ENCODE assay signal across 27 cellular contexts in genomic region chr20:2937902-2938301, GRCh38.
"Had no signal": no experiment of that assay in that cellular context is flagged by ENCODE, and none has a peak within 500 bp of the region (broad histone marks: within the 10 kb centered on the region; RNA-seq: fewer than 3 reads in every experiment).

No MANE protein-coding gene starts in this region.

- ATAC-seq: naive thymus-derived CD4-positive, alpha-beta T cell; psoas muscle; right cardiac atrium; sciatic nerve; stimulated activated memory B cell treated with anti-CD40 and anti-IgM and Interleukin-4, amounts not matched to agents 10 μg/mL and 1 μg/mL and 100 μg/mL, for 72 hours; stimulated activated naive CD8-positive, alpha-beta T cell treated with anti-CD3 and anti-CD28 coated beads, Interleukin-15, amount 100 ng/mL, for 72 hours; stimulated activated naive CD8-positive, alpha-beta T cell treated with anti-CD3 and anti-CD28 coated beads, Interleukin-15, Interleukin-2, amounts not matched to agents 100 U/mL and 50 U/mL, for 24 hours; upper lobe of right lung had no signal

- H3K4me3 Mint-ChIP-seq: naive thymus-derived CD4-positive, alpha-beta T cell; nephron; neural progenitor cell; stimulated activated memory B cell treated with anti-CD40 and anti-IgM and Interleukin-4, amounts not matched to agents 10 μg/mL and 1 μg/mL and 100 μg/mL, for 72 hours; stimulated activated naive CD8-positive, alpha-beta T cell treated with anti-CD3 and anti-CD28 coated beads, Interleukin-15, amount 100 ng/mL, for 72 hours; type B pancreatic cell had no signal

- H3K27ac Mint-ChIP-seq: nephron; neural progenitor cell; progenitor cell of endocrine pancreas; stimulated activated memory B cell treated with anti-CD40 and anti-IgM and Interleukin-4, amounts not matched to agents 10 μg/mL and 1 μg/mL and 100 μg/mL, for 72 hours; type B pancreatic cell had no signal

- H3K9me3 Mint-ChIP-seq: naive thymus-derived CD4-positive, alpha-beta T cell; nephron; stimulated activated memory B cell treated with anti-CD40 and anti-IgM and Interleukin-4, amounts not matched to agents 10 μg/mL and 1 μg/mL and 100 μg/mL, for 72 hours; stimulated activated naive CD8-positive, alpha-beta T cell treated with anti-CD3 and anti-CD28 coated beads, Interleukin-15, amount 100 ng/mL, for 72 hours; type B pancreatic cell had no signal

- DNase-seq: naive thymus-derived CD4-positive, alpha-beta T cell; occipital lobe; ovary; posterior cingulate gyrus; psoas muscle; right cardiac atrium; spleen; stimulated activated CD4-positive, alpha-beta T cell treated with anti-CD3 and anti-CD28 coated beads, Interleukin-12 subunit alpha, Interleukin-12 subunit beta, amount 100 ng/mL, for 4 hours; stimulated activated CD4-positive, alpha-beta T cell treated with anti-CD3 and anti-CD28 coated beads, Interleukin-1b, Interleukin-23, amount 100 ng/mL, for 48 hours; stimulated activated CD4-positive, alpha-beta T cell treated with anti-CD3 and anti-CD28 coated beads, Interleukin-4, amount 100 ng/mL, for 1 hour; stimulated activated CD4-positive, alpha-beta T cell treated with anti-CD3 and anti-CD28 coated beads, Interleukin-4, amount 100 ng/mL, for 4 hours; stimulated activated CD8-positive, alpha-beta memory T cell treated with anti-CD3 and anti-CD28 coated beads, Interleukin-4, amount 100 ng/mL, for 48 hours; stimulated activated naive CD4-positive, alpha-beta T cell; stimulated activated naive CD8-positive, alpha-beta T cell treated with anti-CD3 and anti-CD28 coated beads, Interleukin-15, amount 100 ng/mL, for 72 hours; stimulated activated naive CD8-positive, alpha-beta T cell treated with anti-CD3 and anti-CD28 coated beads, Interleukin-15, Interleukin-2, amounts not matched to agents 100 U/mL and 50 U/mL, for 24 hours; substantia nigra; testis; tibial artery; transverse colon; upper lobe of right lung; uterus had no signal

- H3K27me3 Mint-ChIP-seq: naive thymus-derived CD4-positive, alpha-beta T cell; progenitor cell of endocrine pancreas; stimulated activated memory B cell treated with anti-CD40 and anti-IgM and Interleukin-4, amounts not matched to agents 10 μg/mL and 1 μg/mL and 100 μg/mL, for 72 hours; stimulated activated naive CD8-positive, alpha-beta T cell treated with anti-CD3 and anti-CD28 coated beads, Interleukin-15, amount 100 ng/mL, for 72 hours; type B pancreatic cell had no signal
